ENCODE assay signal across 19 cellular contexts in the genomic region with DNA sequence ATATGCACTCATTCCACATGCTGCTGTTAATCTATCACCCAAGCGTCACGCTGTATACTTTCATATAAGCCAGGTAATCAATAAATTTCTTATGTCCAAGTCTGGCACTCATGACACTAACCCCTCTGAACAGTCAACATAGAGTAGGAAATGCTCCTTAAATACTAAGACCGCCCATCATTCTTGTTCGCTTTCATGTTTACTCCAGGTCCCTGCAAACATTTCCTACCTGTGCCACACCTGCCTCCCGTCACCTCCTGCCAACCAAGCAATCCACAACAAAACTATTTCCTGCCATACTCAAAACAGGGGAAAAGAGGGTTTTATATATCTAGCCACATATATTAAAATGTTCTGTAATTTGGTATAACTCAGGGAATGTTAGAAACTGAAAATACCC.
"Had no signal": no experiment of that assay in that cellular context is flagged by ENCODE, and none has a peak within 500 bp of the region (broad histone marks: within the 10 kb centered on the region; RNA-seq: fewer than 3 reads in every experiment).

No MANE protein-coding gene starts in this region.

- H3K4me3 ChIP-seq: colonic mucosa, hepatocyte, lower lobe of right lung, smooth muscle cell, stomach, thoracic aorta, upper lobe of left lung had no signal

- H3K4me3 Mint-ChIP-seq: activated CD4-positive, alpha-beta memory T cell treated with anti-CD3 and anti-CD28 coated beads for 36 hours; activated CD8-positive, alpha-beta memory T cell treated with anti-CD3 and anti-CD28 coated beads, Interleukin-2, amount 10 ng/mL, durations not matched to agents 7 days and 5 days; activated naive CD4-positive, alpha-beta T cell treated with anti-CD3 and anti-CD28 coated beads, Interleukin-2, amount 50 U/mL, for 24 hours; natural killer cell treated with Interleukin-12 subunit alpha and Interleukin-12 subunit beta and Interleukin-15 and Interleukin-18, amount 100 ng/mL, for 72 hours had no signal

- H3K36me3 ChIP-seq: colonic mucosa had no signal

- H3K9me3 Mint-ChIP-seq: activated CD4-positive, alpha-beta memory T cell treated with anti-CD3 and anti-CD28 coated beads for 36 hours; activated naive CD4-positive, alpha-beta T cell treated with anti-CD3 and anti-CD28 coated beads, Interleukin-2, amount 50 U/mL, for 24 hours; natural killer cell treated with Interleukin-12 subunit alpha and Interleukin-12 subunit beta and Interleukin-15 and Interleukin-18, amount 100 ng/mL, for 72 hours had no signal

- ATAC-seq: activated CD8-positive, alpha-beta memory T cell treated with anti-CD3 and anti-CD28 coated beads, Interleukin-2, amount 10 ng/mL, durations not matched to agents 7 days and 5 days; foreskin keratinocyte; lower lobe of right lung; natural killer cell treated with Interleukin-12 subunit alpha and Interleukin-12 subunit beta and Interleukin-15 and Interleukin-18, amount 100 ng/mL, for 72 hours; sciatic nerve had no signal

- H3K27me3 ChIP-seq: colonic mucosa, foreskin keratinocyte, hepatocyte, stomach, upper lobe of left lung had no signal

- H3K27ac Mint-ChIP-seq: activated CD4-positive, alpha-beta memory T cell treated with anti-CD3 and anti-CD28 coated beads for 36 hours; activated CD8-positive, alpha-beta memory T cell treated with anti-CD3 and anti-CD28 coated beads, Interleukin-2, amount 10 ng/mL, durations not matched to agents 7 days and 5 days; activated naive CD4-positive, alpha-beta T cell treated with anti-CD3 and anti-CD28 coated beads, Interleukin-2, amount 50 U/mL, for 24 hours had no signal

- H3K9me3 ChIP-seq: colonic mucosa, lower lobe of right lung, stomach, thoracic aorta, upper lobe of left lung had no signal

- H3K27me3 Mint-ChIP-seq: activated CD4-positive, alpha-beta memory T cell treated with anti-CD3 and anti-CD28 coated beads for 36 hours; activated CD8-positive, alpha-beta memory T cell treated with anti-CD3 and anti-CD28 coated beads, Interleukin-2, amount 10 ng/mL, durations not matched to agents 7 days and 5 days; activated naive CD4-positive, alpha-beta T cell treated with anti-CD3 and anti-CD28 coated beads, Interleukin-2, amount 50 U/mL, for 24 hours; natural killer cell treated with Interleukin-12 subunit alpha and Interleukin-12 subunit beta and Interleukin-15 and Interleukin-18, amount 100 ng/mL, for 72 hours had no signal

- DNase-seq: activated CD4-positive, alpha-beta memory T cell treated with anti-CD3 and anti-CD28 coated beads for 36 hours; activated CD4-positive, CD25-positive, alpha-beta regulatory T cell treated with anti-CD3 and anti-CD28 coated beads, Interleukin-2, amount 50 U/mL, for 72 hours; activated CD8-positive, alpha-beta memory T cell treated with anti-CD3 and anti-CD28 coated beads, Interleukin-2, amount 10 ng/mL, durations not matched to agents 7 days and 5 days; activated effector memory CD4-positive, alpha-beta T cell treated with Interleukin-2 at 50 U/mL for 16 hours; activated T-cell treated with anti-CD3 and anti-CD28 coated beads, Interleukin-2, amount 50 U/mL, for 1 hour; amygdala; colonic mucosa; foreskin keratinocyte; lower lobe of right lung; stimulated activated CD4-positive, alpha-beta T cell treated with anti-CD3 and anti-CD28 coated beads, Interleukin-4, amount 100 ng/mL, for 1 hour; stomach; upper lobe of left lung had no signal

- H3K27ac ChIP-seq: colonic mucosa, foreskin keratinocyte, hepatocyte, lower lobe of right lung, parathyroid adenoma, stomach, thoracic aorta, upper lobe of left lung had no signal

- H3K4me1 ChIP-seq: colonic mucosa, foreskin keratinocyte, lower lobe of right lung, parathyroid adenoma, upper lobe of left lung had no signal
